1 cellular context compared by ENCODE assay signal in genomic region chr2:120053891-120054290, GRCh38.
TF ChIP-seq lines count a peak whose summit lies in the region.

No MANE protein-coding gene starts in this region.

TF ChIP-seq in IMR-90, 13 proteins besides CTCF, POLR2A, EP300 and RAD21:
- TF ChIP-seq USF2 (IDR thresholded peaks at IDR 0.05; ENCODE audit: low read depth, low read length) = no peak
- TF ChIP-seq RFX5 (IDR thresholded peaks at IDR 0.05; ENCODE audit: low read depth, low read length) = no peak
- TF ChIP-seq RCOR1 (IDR thresholded peaks at IDR 0.05; ENCODE audit: insufficient replicate concordance, low read length) = no peak
- no peak for TF ChIP-seq MAFK (IDR thresholded peaks at IDR 0.05; ENCODE audit: low read depth, low read length)
- TF ChIP-seq FOS (IDR thresholded peaks at IDR 0.05; ENCODE audit: low read depth, low read length) = no peak
- TF ChIP-seq NFE2L2 (IDR thresholded peaks at IDR 0.05; ENCODE audit: low read depth, low read length) = no peak
- TF ChIP-seq ELK1 (IDR thresholded peaks at IDR 0.05; ENCODE audit: borderline replicate concordance, low read depth, low read length) = no peak
- no peak for TF ChIP-seq BHLHE40 (IDR thresholded peaks at IDR 0.05; ENCODE audit: low read depth, low read length)
- no peak for TF ChIP-seq CEBPB (IDR thresholded peaks at IDR 0.05; ENCODE audit: low read depth, low read length)
- TF ChIP-seq MAZ (IDR thresholded peaks at IDR 0.05; ENCODE audit: borderline replicate concordance, low read depth, low read length) = no peak
- TF ChIP-seq SMC3 (IDR thresholded peaks at IDR 0.05; ENCODE audit: low read depth, low read length) = no peak
- TF ChIP-seq MXI1 (IDR thresholded peaks at IDR 0.05; ENCODE audit: borderline replicate concordance, low read depth, low read length) = no peak
